Comparison of ENCODE assay signal across 8 cellular contexts in genomic region chr17:58337126-58337599, GRCh38. TPM values are rescaled to one million over a fixed set of nuclear protein-coding genes. Genes with fewer than 3 reads are reported as not detected.
DNase-seq lines count a peak whose midpoint lies in the region; ATAC-seq and TF ChIP-seq lines count a peak whose summit lies in the region.

No MANE protein-coding gene starts in this region.

- H3K9me3 ChIP-seq in colonic mucosa = no peaks in the 10 kb centered on the region

- intact Hi-C loops in colonic mucosa (cut with DNase I) = no loop called here
- intact Hi-C loops in posterior vena cava (cut with DNase I) = no loop called here

- DNase-seq in EH (ENCODE audit: low read depth) = peak; percentile 18
- peak; percentile 58 for DNase-seq in RPMI8226
- DNase-seq in colonic mucosa = no peak
- DNase-seq in posterior vena cava (ENCODE audit: low spot score) = peak; percentile 81
- no peak for DNase-seq in NCI-H1417 treated with DMSO at 0.1 percent for 48 hours (lab: John Stamatoyannopoulos, UW)
- DNase-seq in DMS53 (lab: John Stamatoyannopoulos, UW) = no peak

- ATAC-seq in GM21423 (IDR thresholded peaks at IDR 0.05; ENCODE audit: unreplicated experiment) = no peak
- no peak for ATAC-seq in GM21737 (IDR thresholded peaks at IDR 0.05; ENCODE audit: unreplicated experiment)

- no peaks in the 10 kb centered on the region for H3K4me1 ChIP-seq in colonic mucosa

- peak overlapping the region; percentile 88 for H3K27ac ChIP-seq in colonic mucosa

- H3K36me3 ChIP-seq in colonic mucosa = no peaks in the 10 kb centered on the region

- peak overlapping the region; percentile 38 to 54 for H3K9ac ChIP-seq in colonic mucosa (ENCODE audit: low read depth in 2 of 2, low read length in 2 of 2)

- no peaks in the 10 kb centered on the region for H3K27me3 ChIP-seq in colonic mucosa

- H3K4me3 ChIP-seq in colonic mucosa = peak overlapping the region; percentile 19

- TF ChIP-seq CTCF in colonic mucosa (IDR thresholded peaks at IDR 0.05) = no peak

RNA-seq across cellular contexts. Expression of gene TSPOAP1, which starts 8.6 kb away (rescaled TPM):
- 1 to 10 TPM; 3.7 to 5.4 TPM for total RNA-seq in colonic mucosa
- 1 to 10 TPM; 8.2 to 10.0 TPM for total RNA-seq in posterior vena cava

RNA-seq across cellular contexts. Expression of gene SUPT4H1, which starts 14.8 kb away (rescaled TPM):
- 10 to 100 TPM; 68.7 to 75.3 TPM for total RNA-seq in colonic mucosa
- 10 to 100 TPM; 48.4 to 50.1 TPM for total RNA-seq in posterior vena cava

RNA-seq across cellular contexts. Expression of gene MPO, which starts 56.4 kb away (rescaled TPM):
- total RNA-seq in colonic mucosa (not detected), posterior vena cava (under 1 TPM; 0.74 to 0.86 TPM)

Comparison
In these comparisons a context has a peak if more than half of its experiments do, and no peak if none do; other contexts are left out.
1. DNase-seq: peak in EH (single experiment), RPMI8226 (single experiment) and posterior vena cava (single experiment); none in colonic mucosa (single experiment), NCI-H1417 treated with DMSO at 0.1 percent for 48 hours (single experiment) and DMS53 (single experiment).